In genomic region chr1:155193275-155193990, GRCh38 we compare ENCODE assay signal across 8 cellular contexts. TPM values are rescaled to one million over a fixed set of nuclear protein-coding genes. Genes with fewer than 3 reads are reported as not detected.
DNase-seq lines count a peak whose midpoint lies in the region; ATAC-seq and TF ChIP-seq lines count a peak whose summit lies in the region.

No MANE protein-coding gene starts in this region.

- H3K27me3 Mint-ChIP-seq in progenitor cell of endocrine pancreas: no peaks in the 10 kb centered on the region

- H3K4me3 ChIP-seq in HEK293 (ENCODE audit: low read depth, low read length): peak overlapping the region; percentile 40
- H3K4me3 ChIP-seq in adrenal gland: peak overlapping the region in 3 of 4 donors; percentile 1 to 59 (median 25)
- peak overlapping the region in 9 of 10 donors; percentile 37 to 77 (median 60) for H3K4me3 ChIP-seq in heart right ventricle
- H3K4me3 ChIP-seq in uterus: peak overlapping the region; percentile 46 to 55

- H3K27me3 ChIP-seq in adrenal gland (no peaks in the 10 kb centered on the region), heart right ventricle (no peaks in the 10 kb centered on the region), uterus (no peaks in the 10 kb centered on the region)

- H3K27ac ChIP-seq in HEK293 (ENCODE audit: extremely low read depth, low read depth, low read length) (peak overlapping the region; percentile 42; the same call in 1 of the 2 replicates), adrenal gland (peak overlapping the region; percentile 39 to 91 (median 60)), heart right ventricle (peak overlapping the region; percentile 66 to 91 (median 86)), uterus (peak overlapping the region; percentile 85 to 94)

- peak overlapping the region; percentile 77 for H3K4me3 Mint-ChIP-seq in progenitor cell of endocrine pancreas (ENCODE audit: low read depth)

- ATAC-seq in heart right ventricle: peak; percentile 84 to 93 (median 88)

- H3K9me3 Mint-ChIP-seq in progenitor cell of endocrine pancreas (ENCODE audit: low read depth): no peaks in the 10 kb centered on the region

- H3K36me3 ChIP-seq in HEK293 (ENCODE audit: control insufficient read depth in 2 of 2, insufficient read depth in 1 of 2, low read length in 2 of 2): peaks cover 0 to 22% of the 10 kb centered on the region in 2 experiments; a peak in 1 of 3 replicates
- H3K36me3 ChIP-seq in adrenal gland (replicated peaks in 1 of 2): no peaks in the 10 kb centered on the region
- peaks cover 0 to 16% (median 0%) of the 10 kb centered on the region in 9 donors for H3K36me3 ChIP-seq in heart right ventricle
- no peaks in the 10 kb centered on the region for H3K36me3 ChIP-seq in uterus

- peak; percentile 98 for TF ChIP-seq CTCF in HEK293 (tag by site-specific recombination; IDR thresholded peaks at IDR 0.05)
- TF ChIP-seq CTCF in adrenal gland (IDR thresholded peaks at IDR 0.05): peak; percentile 93 to 97 (median 95)
- TF ChIP-seq CTCF in heart right ventricle (IDR thresholded peaks at IDR 0.05): peak; percentile 94 to 99 (median 98)
- peak; percentile 97 for TF ChIP-seq CTCF in progenitor cell of endocrine pancreas (IDR thresholded peaks at IDR 0.05; ENCODE audit: unreplicated experiment)
- peak; percentile 96 to 99 (median 99) for TF ChIP-seq CTCF in uterus (IDR thresholded peaks at IDR 0.05)

- H3K9me3 ChIP-seq in HEK293 (ENCODE audit: control insufficient read depth, insufficient read depth, low read depth, low read length) (no peaks in the 10 kb centered on the region), adrenal gland (replicated peaks in 1 of 3) (no peaks in the 10 kb centered on the region), heart right ventricle (no peaks in the 10 kb centered on the region), uterus (no peaks in the 10 kb centered on the region)

- POLR2A ChIA-PET in HEK293 (lab: Yijun Ruan, JAX): interaction anchor here (0.7 to 2.3 kb wide), 21 partner anchors 9 to 192 kb away, joined by 3 to 11 read pairs (median 4); partner anchors contain the start of genes ENTREP3, KRTCAP2, SCAMP3 and SLC50A1

- TF ChIP-seq POLR2A in adrenal gland (IDR thresholded peaks at IDR 0.05) (peak in 1 of 2 donors; percentile 52), uterus (IDR thresholded peaks at IDR 0.05) (peak; percentile 58 to 78)

- peaks cover 7% of the 10 kb centered on the region for H3K36me3 Mint-ChIP-seq in progenitor cell of endocrine pancreas (ENCODE audit: insufficient read depth)

- H3K4me1 ChIP-seq in HEK293 (ENCODE audit: control insufficient read depth, insufficient read depth, low read length) (peaks cover 3% of the 10 kb centered on the region; the same call in 1 of the 2 replicates), adrenal gland (replicated peaks in 1 of 2) (peaks cover 26 to 45% of the 10 kb centered on the region in 2 donors), heart right ventricle (peaks cover 6 to 40% (median 29%) of the 10 kb centered on the region in 9 donors), uterus (no peaks in the 10 kb centered on the region)

- WGBS in adrenal gland, 4 donors: 1% methylated on average over 22 to 38 of the region's 38 CpGs
- WGBS in heart right ventricle, 2 donors: 1% methylated on average over 38 of the region's 38 CpGs

- peaks cover 29% of the 10 kb centered on the region for H3K4me1 Mint-ChIP-seq in progenitor cell of endocrine pancreas (ENCODE audit: low read depth)

- intact Hi-C loops in adrenal gland (cut with DNase I): no loop called here
- intact Hi-C loops in heart right ventricle (cut with DNase I): no loop called here
- intact Hi-C loops in uterus (cut with DNase I; ENCODE audit: low total_unique reads): no loop called here

- CTCF ChIA-PET in HEK293 (lab: Yijun Ruan, JAX): interaction anchor here (0.6 to 3.8 kb wide), 28 partner anchors 9 to 1209 kb away, joined by 3 to 60 read pairs (median 4); partner anchors contain the start of genes FDPS, KRTCAP2, MTX1 and THBS3

- peak; percentile 71 for DNase-seq in GF-D8 (lab: John Stamatoyannopoulos, UW)
- DNase-seq in NCI-H1105 (lab: John Stamatoyannopoulos, UW): peak; percentile 80
- peak; percentile 86 for DNase-seq in SW480 (ENCODE audit: low spot score)
- peak; percentile 84 to 90 (median 87) for DNase-seq in adrenal gland
- peak; percentile 87 to 90 for DNase-seq in heart right ventricle
- DNase-seq in progenitor cell of endocrine pancreas (ENCODE audit: low spot score, unreplicated experiment): peak; percentile 96
- DNase-seq in uterus: peak; percentile 90 to 96

- H3K27ac Mint-ChIP-seq in progenitor cell of endocrine pancreas: peak overlapping the region; percentile 98

TF ChIP-seq in HEK293, 187 proteins besides CTCF, POLR2A, EP300 and RAD21 (continues in another document):
- TF ChIP-seq ZNF335 (tag by site-specific recombination; conservative IDR thresholded peaks at IDR 0.05) (peak; percentile 88), GLI2 (tag by site-specific recombination; IDR thresholded peaks at IDR 0.05; ENCODE audit: borderline replicate concordance, low read depth) (no peak), IKZF3 (tag by site-specific recombination; IDR thresholded peaks at IDR 0.05) (peak; percentile 80; the same call in 1 of the 2 replicates), ZSCAN5A (tag by site-specific recombination; IDR thresholded peaks at IDR 0.05) (peak; percentile 70), ZSCAN4 (tag by site-specific recombination; IDR thresholded peaks at IDR 0.05) (no peak), ZBTB26 (tag by site-specific recombination; optimal IDR thresholded peaks at IDR 0.05) (peak; percentile 2), ZNF146 (tag by site-specific recombination; IDR thresholded peaks at IDR 0.05) (no peak)

RNA-seq across cellular contexts. Expression of gene THBS3, which starts 14.3 kb away (rescaled TPM):
- 10 to 100 TPM in 6 of 8 donors, 1 to 10 TPM in 2; 7.1 to 38.6 (median 16.1) TPM for total RNA-seq in adrenal gland
- polyA plus RNA-seq in adrenal gland: 100 to 1,000 TPM in 1 of 3 donors, 10 to 100 TPM in 1, 1 to 10 TPM in 1; 9.6 to 147 (median 71.3) TPM
- total RNA-seq in heart right ventricle: 1 to 10 TPM; 3.8 to 8.8 (median 6.4) TPM
- 10 to 100 TPM in 1 of 2 donors, 1 to 10 TPM in 1; 4.9 to 23.5 TPM for polyA plus RNA-seq in heart right ventricle
- total RNA-seq in progenitor cell of endocrine pancreas: 46.0 and 52.2 TPM in 2 replicates
- total RNA-seq in uterus: 100 to 1,000 TPM in 1 of 4 donors, 10 to 100 TPM in 3; 11.8 to 101 (median 38.3) TPM

RNA-seq across cellular contexts. Expression of gene MTX1, which starts 15.1 kb away (rescaled TPM):
- 10 to 100 TPM; 39.2 to 83.8 (median 45.5) TPM for total RNA-seq in adrenal gland
- 100 to 1,000 TPM in 1 of 3 donors, 10 to 100 TPM in 2; 26.7 to 111 (median 79.8) TPM for polyA plus RNA-seq in adrenal gland
- 10 to 100 TPM; 13.1 to 25.8 (median 17.1) TPM for total RNA-seq in heart right ventricle
- 10 to 100 TPM; 33.9 to 49.7 TPM for polyA plus RNA-seq in heart right ventricle
- total RNA-seq in progenitor cell of endocrine pancreas: 38.1 and 38.7 TPM in 2 replicates
- total RNA-seq in uterus: 10 to 100 TPM in 3 of 4 donors, 1 to 10 TPM in 1; 9.7 to 62.4 (median 26.0) TPM

RNA-seq across cellular contexts. Expression of gene TRIM46, which starts 19.8 kb away (rescaled TPM):
- total RNA-seq in adrenal gland (under 1 TPM in 6 of 8 donors, not detected in 2; 0.19 to 0.96 (median 0.55) TPM), heart right ventricle (under 1 TPM in 2 of 10 donors, not detected in 8; 0.10 to 0.35 TPM), progenitor cell of endocrine pancreas (21.1 and 25.7 TPM in 2 replicates), uterus (1 to 10 TPM in 3 of 4 donors, under 1 TPM in 1; 0.26 to 4.6 (median 2.5) TPM)
- polyA plus RNA-seq in adrenal gland (1 to 10 TPM in 2 of 3 donors, under 1 TPM in 1; 0.38 to 5.6 (median 1.2) TPM), heart right ventricle (under 1 TPM; 0.04 to 0.07 TPM)

RNA-seq across cellular contexts. Expression of gene KRTCAP2, which starts 20.3 kb away (rescaled TPM):
- total RNA-seq in adrenal gland: 100 to 1,000 TPM in 7 of 8 donors, 10 to 100 TPM in 1; 76.1 to 252 (median 169) TPM
- polyA plus RNA-seq in adrenal gland: 100 to 1,000 TPM; 383 to 806 (median 704) TPM
- 100 to 1,000 TPM in 9 of 10 donors, 10 to 100 TPM in 1; 96.1 to 173 (median 114) TPM for total RNA-seq in heart right ventricle
- polyA plus RNA-seq in heart right ventricle: 100 to 1,000 TPM; 302 to 355 TPM
- total RNA-seq in progenitor cell of endocrine pancreas: 146 and 149 TPM in 2 replicates
- total RNA-seq in uterus: 100 to 1,000 TPM in 1 of 4 donors, 10 to 100 TPM in 2, 1 to 10 TPM in 1; 1.5 to 200 (median 62.5) TPM

RNA-seq across cellular contexts. Expression of gene DPM3, which starts 53.1 kb away (rescaled TPM):
- total RNA-seq in adrenal gland (100 to 1,000 TPM; 136 to 192 (median 163) TPM), heart right ventricle (10 to 100 TPM; 48.2 to 70.9 (median 53.4) TPM), progenitor cell of endocrine pancreas (45.6 and 49.3 TPM in 2 replicates), uterus (10 to 100 TPM; 36.1 to 94.4 (median 85.4) TPM)
- polyA plus RNA-seq in adrenal gland (1,000 to 10,000 TPM in 2 of 3 donors, 1 to 10 TPM in 1; 6.8 to 1,427 (median 1,371) TPM), heart right ventricle (100 to 1,000 TPM; 144 to 304 TPM)

Comparison
In these comparisons a context has a peak if more than half of its experiments do, and no peak if none do; other contexts are left out.
1. Peak in every context shown above with its lines: DNase-seq, ATAC-seq, H3K4me3 ChIP-seq and H3K27ac ChIP-seq.